ENCODE assay signal across 13 cellular contexts in genomic region chr10:75611081-75611971, GRCh38.
DNase-seq lines count a peak whose midpoint lies in the region; ATAC-seq, FAIRE-seq and TF ChIP-seq lines count a peak whose summit lies in the region.
"Had no signal": no experiment of that assay in that cellular context is flagged by ENCODE, and none has a peak within 500 bp of the region (broad histone marks: within the 10 kb centered on the region; RNA-seq: fewer than 3 reads in every experiment).

No MANE protein-coding gene starts in this region.

- peak overlapping the region; percentile 54; the same call in 1 of the 2 replicates for H3K27ac ChIP-seq in MM.1S (ENCODE audit: low read length)
- H3K27ac ChIP-seq: SK-N-MC had no signal

- 0 out of 2 replicates have a peak, but pooled peaks cover 8% of the 10 kb centered on the region for H3F3A ChIP-seq in MM.1S (ENCODE audit: insufficient read depth, low read length)

- no peak for TF ChIP-seq POLR2A in GM12891 (IDR thresholded peaks at IDR 0.05; ENCODE audit: low read depth, low read length)

- no peak for DNase-seq in GM12891 (ENCODE audit: insufficient read length, low spot score)
- peak; percentile 37 for DNase-seq in MM.1S
- no peak for DNase-seq in left lobe of liver (ENCODE audit: low spot score)
- no peak for DNase-seq in midbrain (lab: John Stamatoyannopoulos, UW)
- DNase-seq in NCI-H2107 treated with DMSO at 0.1 percent for 48 hours (lab: John Stamatoyannopoulos, UW; ENCODE audit: unreplicated experiment), result no peak
- DNase-seq in stimulated activated CD4-positive, alpha-beta T cell treated with anti-CD3 and anti-CD28 coated beads, Interleukin-2, amount 100 ng/mL, for 24 hours, result no peak
- DNase-seq: activated T-cell treated with anti-CD3 and anti-CD28 coated beads, Interleukin-2, amount 50 U/mL, for 24 hours; C1 segment of cervical spinal cord; effector memory CD4-positive, alpha-beta T cell had no signal

- H3K4me3 ChIP-seq in MM.1S (ENCODE audit: low read length), result peak overlapping the region; percentile 23; the same call in 1 of the 2 replicates
- H3K4me3 ChIP-seq: SK-N-MC, thoracic aorta had no signal

- peak overlapping the region; percentile 49 for H2AFZ ChIP-seq in MM.1S (ENCODE audit: low read length)

- H3K9me3 ChIP-seq in MM.1S (replicated peaks; ENCODE audit: insufficient read depth, low read length), result no peaks in the 10 kb centered on the region
- H3K9me3 ChIP-seq: thoracic aorta had no signal

- no peaks in the 10 kb centered on the region for H4K20me1 ChIP-seq in MM.1S (ENCODE audit: insufficient read depth, low read length)

- no peaks in the 10 kb centered on the region for H3K79me2 ChIP-seq in MM.1S (ENCODE audit: low read length)

- H3K27me3 ChIP-seq in MM.1S (replicated peaks; ENCODE audit: insufficient read depth, low read length), result no peaks in the 10 kb centered on the region

- ATAC-seq in GM21515 (IDR thresholded peaks at IDR 0.05; ENCODE audit: unreplicated experiment) (peak; percentile 37), left lobe of liver (peak; percentile 71), HG02610 (IDR thresholded peaks at IDR 0.05; ENCODE audit: unreplicated experiment) (no peak)

- H3K4me1 ChIP-seq in MM.1S (ENCODE audit: low read length), result peaks cover 29% of the 10 kb centered on the region

- no peak overlapping the region; the same call in 1 of the 2 replicates for H3K9ac ChIP-seq in MM.1S (ENCODE audit: low read length)

- H3K36me3 ChIP-seq in MM.1S (replicated peaks; ENCODE audit: insufficient read depth, low read length), result no peaks in the 10 kb centered on the region
- H3K36me3 ChIP-seq: thoracic aorta had no signal

- FAIRE-seq in GM12891 (lab: Jason Lieb, UNC), result peak; percentile 28

- no peaks in the 10 kb centered on the region for H3K9me2 ChIP-seq in MM.1S (replicated peaks; ENCODE audit: insufficient read depth, low read length)

- TF ChIP-seq CTCF in MM.1S (IDR thresholded peaks at IDR 0.05; ENCODE audit: low read length), result no peak

- peak overlapping the region; percentile 65 for H3K4me2 ChIP-seq in MM.1S (ENCODE audit: low read depth, low read length)

TF ChIP-seq in GM12891, 5 proteins besides CTCF, POLR2A, EP300 and RAD21:
- TF ChIP-seq POU2F2 (IDR thresholded peaks at IDR 0.05; ENCODE audit: low read depth, low read length) (no peak), SPI1 (IDR thresholded peaks at IDR 0.05; ENCODE audit: low read depth, low read length) (peak; percentile 71)
